In the genomic region with DNA sequence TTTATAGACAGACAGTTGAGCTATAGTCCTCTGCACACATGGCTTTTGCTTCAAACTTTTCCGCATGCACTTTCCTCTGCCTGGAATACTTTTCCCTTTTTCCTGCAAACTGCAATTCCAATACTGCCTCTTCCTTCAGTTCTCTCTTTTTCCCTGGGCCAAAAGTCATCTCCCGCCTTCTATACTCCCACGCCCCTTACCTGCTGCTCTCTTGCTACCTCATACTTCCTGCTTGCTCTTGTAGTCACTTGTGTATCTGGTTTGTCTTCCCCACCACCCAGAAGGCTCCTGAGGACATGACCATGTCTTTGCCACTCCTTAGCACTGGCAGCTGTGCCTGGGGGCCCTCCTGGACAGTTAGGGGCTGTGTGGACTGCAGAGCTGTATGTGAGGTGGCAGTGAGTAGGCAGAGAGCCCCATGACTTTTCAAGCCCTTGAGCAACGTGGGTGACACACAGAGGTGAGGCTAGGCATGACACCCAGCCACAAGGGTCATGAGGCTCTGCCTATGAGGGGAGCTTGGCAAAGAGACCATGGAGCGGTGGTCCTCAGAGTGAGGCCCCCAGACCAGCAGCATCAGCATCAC, we compare ENCODE assay signal across 8 cellular contexts. TPM values are rescaled to one million over a fixed set of nuclear protein-coding genes. Genes with fewer than 3 reads are reported as not detected.
DNase-seq lines count a peak whose midpoint lies in the region; ATAC-seq and TF ChIP-seq lines count a peak whose summit lies in the region.
"Had no signal": no experiment of that assay in that cellular context is flagged by ENCODE, and none has a peak within 500 bp of the region (broad histone marks: within the 10 kb centered on the region; RNA-seq: fewer than 3 reads in every experiment).

No MANE protein-coding gene starts in this region.

- no peaks in the 10 kb centered on the region for H3K9me3 ChIP-seq in H9 (ENCODE audit: control insufficient read depth, low read depth, low read length)
- no peaks in the 10 kb centered on the region for H3K9me3 ChIP-seq in naive thymus-derived CD4-positive, alpha-beta T cell (ENCODE audit: control insufficient read depth in 2 of 3, low read length in 3 of 3)

- H3K27ac Mint-ChIP-seq in H9 = peak overlapping the region in 1 of 3 experiments; percentile 65; a peak in 1 of 7 replicates
- peak overlapping the region; percentile 12; the same call in 1 of the 2 replicates for H3K27ac Mint-ChIP-seq in WTC11
- H3K27ac Mint-ChIP-seq in naive thymus-derived CD4-positive, alpha-beta T cell = peak overlapping the region in 1 of 9 donors; percentile 25

- no peaks in the 10 kb centered on the region; the same call in 1 of the 2 replicates for H3K4me1 ChIP-seq in H9 (ENCODE audit: insufficient read depth, low read length)
- no peaks in the 10 kb centered on the region for H3K4me1 ChIP-seq in naive thymus-derived CD4-positive, alpha-beta T cell (ENCODE audit: control insufficient read depth in 2 of 2, insufficient read depth in 2 of 2, low read length in 2 of 2)

- no peak overlapping the region for H3K23ac ChIP-seq in H9 (ENCODE audit: insufficient read length, low read depth, low read length)

- H3K9ac ChIP-seq in H9 (ENCODE audit: extremely low read depth, insufficient read length, low read length) = no peak overlapping the region

- CTCF ChIA-PET in WTC11 (lab: Charles Lee) = interaction anchor here (0.6 to 5.2 kb wide), 31 partner anchors 10 to 158 kb away, joined by 3 to 121 read pairs (median 7); partner anchors contain the start of genes CHPF, DES, DNPEP and GMPPA
- CTCF ChIA-PET in naive thymus-derived CD4-positive, alpha-beta T cell (lab: Charles Lee) = interaction anchor here (0.6 to 2.5 kb wide), 6 partner anchors 16 to 135 kb away, joined by 3 to 10 read pairs (median 4); no protein-coding TSS in a partner anchor

- H3K4me1 Mint-ChIP-seq in H9 = peaks cover 44 to 50% of the 10 kb centered on the region in 2 experiments
- H3K4me1 Mint-ChIP-seq in WTC11 = peaks cover 35% of the 10 kb centered on the region
- peaks cover 0 to 9% (median 3%) of the 10 kb centered on the region in 7 donors for H3K4me1 Mint-ChIP-seq in naive thymus-derived CD4-positive, alpha-beta T cell

- H3K27me3 ChIP-seq in H9 (ENCODE audit: insufficient read depth, low read length) = no peaks in the 10 kb centered on the region
- H3K27me3 ChIP-seq in naive thymus-derived CD4-positive, alpha-beta T cell (ENCODE audit: control insufficient read depth in 2 of 2, insufficient read depth in 2 of 2, low read length in 2 of 2) = no peaks in the 10 kb centered on the region

- H3K79me1 ChIP-seq in H9 (ENCODE audit: insufficient read depth, low read depth, low read length, poor library complexity, severe bottlenecking) = no peaks in the 10 kb centered on the region

- H2AFZ ChIP-seq in H9 (ENCODE audit: low read length) = no peak overlapping the region

- peaks cover 4% of the 10 kb centered on the region for H3K27me3 Mint-ChIP-seq in H9 (ENCODE audit: low read depth)
- no peaks in the 10 kb centered on the region for H3K27me3 Mint-ChIP-seq in WTC11 (ENCODE audit: low read depth)
- H3K27me3 Mint-ChIP-seq in naive thymus-derived CD4-positive, alpha-beta T cell = peaks cover 0 to 4% (median 0%) of the 10 kb centered on the region in 5 donors

- peak; percentile 67 for ATAC-seq in WTC11
- peak; percentile 30 for ATAC-seq in naive thymus-derived CD4-positive, alpha-beta T cell
- ATAC-seq in GM18505 (IDR thresholded peaks at IDR 0.05; ENCODE audit: unreplicated experiment) = no peak

- H2BK120ac ChIP-seq in H9 (ENCODE audit: low read depth, low read length, poor library complexity, severe bottlenecking) = no peak overlapping the region

- no peak overlapping the region for H3K18ac ChIP-seq in H9 (ENCODE audit: insufficient read length, low read depth, low read length)

- H3T11ph ChIP-seq in H9 (ENCODE audit: low read length) = no peak overlapping the region

- H3K36me3 ChIP-seq in naive thymus-derived CD4-positive, alpha-beta T cell (ENCODE audit: control insufficient read depth in 2 of 3, insufficient read depth in 3 of 3, low read length in 3 of 3) = peaks cover 0 to 7% (median 0%) of the 10 kb centered on the region in 3 experiments

- H2BK20ac ChIP-seq in H9 (ENCODE audit: low read depth, low read length, poor library complexity, severe bottlenecking) = no peak overlapping the region

- no peak overlapping the region for H4K91ac ChIP-seq in H9 (ENCODE audit: insufficient read length, low read depth, low read length)

- no peak overlapping the region for H3K14ac ChIP-seq in H9 (ENCODE audit: insufficient read depth, low read length)

- no peak for TF ChIP-seq POLR2A in GM18505 (IDR thresholded peaks at IDR 0.05; ENCODE audit: borderline replicate concordance, extremely low read depth, insufficient read depth, insufficient read length)

- no peak overlapping the region for H3K4me2 ChIP-seq in H9 (ENCODE audit: insufficient read depth, insufficient read length, low read length)

- H2AK5ac ChIP-seq in H9 (ENCODE audit: insufficient read length, low read length) = no peak overlapping the region

- TF ChIP-seq CTCF in GM12865 (IDR thresholded peaks at IDR 0.05; ENCODE audit: insufficient read depth, low read depth, low read length, missing control alignments) = peak; percentile 21
- peak; percentile 50 for TF ChIP-seq CTCF in H9 (conservative IDR thresholded peaks at IDR 0.05)
- TF ChIP-seq CTCF in WTC11 (IDR thresholded peaks at IDR 0.05) = peak; percentile 6; the same call in 1 of the 2 replicates

- H4K8ac ChIP-seq in H9 (replicated peaks; ENCODE audit: insufficient read length, low read depth, low read length) = no peak overlapping the region

- POLR2A ChIA-PET in WTC11 (lab: Charles Lee) = interaction anchor here (0.8 to 1.5 kb wide), 2 partner anchors 9 to 15 kb away, joined by 3 to 8 read pairs; no protein-coding TSS in a partner anchor
- POLR2A ChIA-PET in naive thymus-derived CD4-positive, alpha-beta T cell (lab: Charles Lee) = interaction anchor here (0.6 kb wide), 1 partner anchor 70 kb away, joined by 3 read pairs; the partner anchor contains the start of gene DNPEP

- intact Hi-C loops in naive thymus-derived CD4-positive, alpha-beta T cell (cut with micrococcal nuclease) = no loop called here

- H3K56ac ChIP-seq in H9 (ENCODE audit: insufficient read length, low read depth, low read length) = no peak overlapping the region

- no peak overlapping the region for H2BK12ac ChIP-seq in H9 (ENCODE audit: insufficient read length, low read depth, low read length)

- no peak overlapping the region for H3K4ac ChIP-seq in H9 (ENCODE audit: low read depth, low read length)

- no peaks in the 10 kb centered on the region for H3K23me2 ChIP-seq in H9 (ENCODE audit: insufficient read length, low read depth, low read length, poor library complexity, severe bottlenecking)

- no CpG with 5 or more reads among the region's 5 CpGs for WGBS in H9 (ENCODE audit: extremely low coverage, insufficient read length, low lambda C conversion rate)

- H3K79me2 ChIP-seq in H9 (ENCODE audit: insufficient read depth, low read length) = no peaks in the 10 kb centered on the region

- H3K9me3 Mint-ChIP-seq in H9 (no peaks in the 10 kb centered on the region; a peak in 1 of 5 replicates), WTC11 (no peaks in the 10 kb centered on the region)
- no peaks in the 10 kb centered on the region for H3K9me3 Mint-ChIP-seq in naive thymus-derived CD4-positive, alpha-beta T cell

- peaks cover 6 to 10% (median 6%) of the 10 kb centered on the region in 3 experiments for H3K36me3 Mint-ChIP-seq in H9 (ENCODE audit: insufficient read depth in 1 of 3, low read depth in 3 of 3)
- H3K36me3 Mint-ChIP-seq in WTC11 = peaks cover 6% of the 10 kb centered on the region; the same call in 1 of the 2 replicates
- peaks cover 0 to 4% (median 0%) of the 10 kb centered on the region in 5 donors for H3K36me3 Mint-ChIP-seq in naive thymus-derived CD4-positive, alpha-beta T cell

- H3K4me3 ChIP-seq in GM12865 (ENCODE audit: low read depth, low read length) = no peak overlapping the region
- no peak overlapping the region for H3K4me3 ChIP-seq in naive thymus-derived CD4-positive, alpha-beta T cell (ENCODE audit: low read length)

- DNase-seq in GM12865 (ENCODE audit: low read depth) (peak; percentile 25), H9 (no peak), WTC11 (ENCODE audit: low spot score) (peak; percentile 36), NCI-H2081 treated with DMSO at 0.1 percent for 48 hours (lab: John Stamatoyannopoulos, UW) (no peak), NCI-H187 (lab: John Stamatoyannopoulos, UW) (no peak)
- DNase-seq in naive thymus-derived CD4-positive, alpha-beta T cell = no peak
- DNase-seq: NCI-H1105 had no signal

- no peak overlapping the region for H2BK15ac ChIP-seq in H9 (ENCODE audit: low read depth, low read length)

- no peak overlapping the region for H2BK5ac ChIP-seq in H9 (ENCODE audit: insufficient read length, low read length)

- no peak overlapping the region for H3K27ac ChIP-seq in H9 (ENCODE audit: insufficient read length, low read depth, low read length)
- no peak overlapping the region for H3K27ac ChIP-seq in naive thymus-derived CD4-positive, alpha-beta T cell (ENCODE audit: low read depth, low read length)

- no peaks in the 10 kb centered on the region for H4K20me1 ChIP-seq in H9 (ENCODE audit: control insufficient read depth, insufficient read depth, insufficient read length)

- H4K5ac ChIP-seq in H9 (ENCODE audit: insufficient read length, low read depth, low read length) = no peak overlapping the region

- H3K4me3 Mint-ChIP-seq in H9 = no peak overlapping the region
- H3K4me3 Mint-ChIP-seq in WTC11 = no peak overlapping the region
- no peak overlapping the region for H3K4me3 Mint-ChIP-seq in naive thymus-derived CD4-positive, alpha-beta T cell

RNA-seq across cellular contexts. Expression of gene SPEG, which starts 23.2 kb away (rescaled TPM):
- total RNA-seq in H9 (2021) (23.7 and 25.2 TPM in 2 replicates), WTC11 (2021) (55.3 to 62.7 TPM (median 57.8 TPM) in 3 replicates)
- 10 to 100 TPM in 4 of 5 experiments, under 1 TPM in 1; 0.41 to 23.2 (median 15.0) TPM for total RNA-seq in naive thymus-derived CD4-positive, alpha-beta T cell
- polyA plus RNA-seq in naive thymus-derived CD4-positive, alpha-beta T cell = under 1 TPM; 0.26 to 0.76 TPM

RNA-seq across cellular contexts. Expression of gene DES, which starts 39.7 kb away (rescaled TPM):
- total RNA-seq in H9 (2021) (3.0 and 4.6 TPM in 2 replicates), WTC11 (2021) (1.6 to 3.5 TPM (median 2.8 TPM) in 3 replicates)
- 1 to 10 TPM in 1 of 5 experiments, not detected in 4; 1.5 TPM for total RNA-seq in naive thymus-derived CD4-positive, alpha-beta T cell
- polyA plus RNA-seq in naive thymus-derived CD4-positive, alpha-beta T cell = not detected

RNA-seq across cellular contexts. Expression of gene GMPPA, which starts 40.8 kb away (rescaled TPM):
- 32.0 and 34.5 TPM in 2 replicates for total RNA-seq in H9 (2021)
- total RNA-seq in WTC11 (2021) = 44.2 to 51.9 TPM (median 49.5 TPM) in 3 replicates
- 10 to 100 TPM; 22.4 to 58.3 (median 37.2) TPM for total RNA-seq in naive thymus-derived CD4-positive, alpha-beta T cell
- 10 to 100 TPM; 11.8 to 23.8 TPM for polyA plus RNA-seq in naive thymus-derived CD4-positive, alpha-beta T cell

RNA-seq across cellular contexts. Expression of gene ASIC4, which starts 56.4 kb away (rescaled TPM):
- total RNA-seq in H9 (2021) = 0.37 and 0.42 TPM in 2 replicates
- 0.79 to 1.0 TPM (median 0.80 TPM) in 3 replicates for total RNA-seq in WTC11 (2021)
- under 1 TPM in 4 of 5 experiments, not detected in 1; 0.12 to 0.49 (median 0.17) TPM for total RNA-seq in naive thymus-derived CD4-positive, alpha-beta T cell
- not detected for polyA plus RNA-seq in naive thymus-derived CD4-positive, alpha-beta T cell

Comparison
In these comparisons a context has a peak if more than half of its experiments do, and no peak if none do; other contexts are left out.
1. DNase-seq: peak in GM12865 (single experiment) and WTC11 (single experiment); none in H9 (single experiment), naive thymus-derived CD4-positive, alpha-beta T cell (0 of 9), NCI-H2081 treated with DMSO at 0.1 percent for 48 hours (single experiment) and NCI-H187 (0 of 2).
2. Peak in every context shown above with its lines, with median percentiles within 50 percentile points of each other: CTCF ChIP-seq.